Comparison of ENCODE assay signal across 19 cellular contexts in genomic region chr3:154280161-154280560, GRCh38. TPM values are rescaled to one million over a fixed set of nuclear protein-coding genes. Genes with fewer than 3 reads are reported as not detected.
DNase-seq lines count a peak whose midpoint lies in the region; ATAC-seq, FAIRE-seq and TF ChIP-seq lines count a peak whose summit lies in the region.
"Had no signal": no experiment of that assay in that cellular context is flagged by ENCODE, and none has a peak within 500 bp of the region (broad histone marks: within the 10 kb centered on the region; RNA-seq: fewer than 3 reads in every experiment).

No MANE protein-coding gene starts in this region.

- RAD21 ChIA-PET in HCT116 (lab: Charles Lee; ENCODE audit: low non-redundant PET in 1 of 2, low total read pairs in 2 of 2, uncharacterized antibody in 2 of 2, unreplicated experiment in 2 of 2) = no interaction called here

- H3K27ac ChIP-seq in HCT116 (ENCODE audit: low read depth, low read length) (no peak overlapping the region), HepG2 (ENCODE audit: extremely low read length, insufficient read depth, low read length) (no peak overlapping the region)
- H3K27ac ChIP-seq: BLaER1 treated with 17β-estradiol and CSF1 and Interleukin-3, amounts not matched to agents 10 nM and 100 nM; GM23248; HL-60 had no signal

- CTCF ChIA-PET in HCT116 (lab: Charles Lee) = no interaction called here
- CTCF ChIA-PET in HepG2 (lab: Yijun Ruan, JAX; ENCODE audit: low intra/inter-chr PET ratio, low total read pairs) = no interaction called here

- H3K9me2 ChIP-seq in HCT116 (ENCODE audit: insufficient read depth) = no peaks in the 10 kb centered on the region

- no peak overlapping the region for H3K4me3 ChIP-seq in HCT116 (replicated peaks in 1 of 2; ENCODE audit: low read depth in 1 of 2, low read length in 2 of 2)
- H3K4me3 ChIP-seq in HepG2 (replicated peaks in 1 of 3; ENCODE audit: insufficient read depth in 1 of 3, low read depth in 2 of 3, low read length in 3 of 3) = no peak overlapping the region
- H3K4me3 ChIP-seq in BE2C (ENCODE audit: low read depth, low read length) = no peak overlapping the region
- H3K4me3 ChIP-seq: BLaER1 treated with 17β-estradiol and CSF1 and Interleukin-3, amounts not matched to agents 10 nM and 100 nM; GM23248; HAP-1 had no signal

- BruUV-seq in HCT116 (replicated peaks; lab: Mats Ljungman, UMichigan) = TSS peak; percentile 3
- TSS peak; percentile 7 for BruUV-seq in HepG2 (replicated peaks; lab: Mats Ljungman, UMichigan)

- H3K27me3 ChIP-seq in HCT116 (ENCODE audit: insufficient read depth, low read length) (no peaks in the 10 kb centered on the region), HepG2 (ENCODE audit: control insufficient read depth in 1 of 2, insufficient read depth in 2 of 2, low read length in 2 of 2) (no peaks in the 10 kb centered on the region; a peak in 1 of 5 replicates), BE2C (no peaks in the 10 kb centered on the region)
- H3K27me3 ChIP-seq: BLaER1 treated with 17β-estradiol and CSF1 and Interleukin-3, amounts not matched to agents 10 nM and 100 nM had no signal

- TF ChIP-seq POLR2A in HCT116 (IDR thresholded peaks at IDR 0.05; ENCODE audit: borderline replicate concordance, extremely low read depth, insufficient read depth, insufficient read length) (no peak), HepG2 (IDR thresholded peaks at IDR 0.05; ENCODE audit: insufficient read depth in 1 of 2, low read depth in 2 of 2, low read length in 2 of 2) (no peak)

- TF ChIP-seq EP300 in HepG2 (IDR thresholded peaks at IDR 0.05; ENCODE audit: low read depth in 2 of 2, low read length in 2 of 2) = no peak
- TF ChIP-seq EP300 in HepG2 (CRISPR knock-in tag; IDR thresholded peaks at IDR 0.05; ENCODE audit: borderline replicate concordance) = no peak

- 100% methylated on average over 1 of the region's 1 CpG for WGBS in HepG2 (ENCODE audit: low lambda C conversion rate)

- H3K9me3 ChIP-seq in HCT116 (ENCODE audit: control insufficient read depth in 1 of 2, insufficient read depth in 1 of 2, low read depth in 1 of 2, low read length in 2 of 2) = no peaks in the 10 kb centered on the region
- H3K9me3 ChIP-seq in HepG2 (ENCODE audit: low read length) = no peaks in the 10 kb centered on the region
- H3K9me3 ChIP-seq in BE2C = no peaks in the 10 kb centered on the region
- H3K9me3 ChIP-seq: BLaER1 treated with 17β-estradiol and CSF1 and Interleukin-3, amounts not matched to agents 10 nM and 100 nM; HAP-1 had no signal

- ATAC-seq in HCT116 (no peak), HepG2 (no peak), GM19324 (IDR thresholded peaks at IDR 0.05; ENCODE audit: low FRiP score, unreplicated experiment) (no peak), HG03439 (IDR thresholded peaks at IDR 0.05; ENCODE audit: unreplicated experiment) (no peak)
- ATAC-seq: CD8-positive, alpha-beta T cell had no signal

- no peaks in the 10 kb centered on the region for H4K20me1 ChIP-seq in HCT116 (ENCODE audit: insufficient read depth)
- H4K20me1 ChIP-seq in HepG2 (ENCODE audit: insufficient read depth, low read length) = no peaks in the 10 kb centered on the region

- H3K4me1 ChIP-seq in HCT116 (ENCODE audit: control insufficient read depth in 1 of 2, insufficient read depth in 2 of 2, low read length in 2 of 2) = no peaks in the 10 kb centered on the region
- H3K4me1 ChIP-seq in HepG2 (ENCODE audit: insufficient read depth, low read length) = no peaks in the 10 kb centered on the region
- H3K4me1 ChIP-seq in BE2C = peaks cover 11% of the 10 kb centered on the region
- H3K4me1 ChIP-seq: HAP-1 had no signal

- DNase-seq in NCI-H2029 (lab: John Stamatoyannopoulos, UW) (peak; percentile 4), NCI-H2029 treated with DMSO at 0.1 percent for 48 hours (lab: John Stamatoyannopoulos, UW) (no peak), HCT116 (ENCODE audit: low read depth, low spot score) (no peak), NCI-H2196 treated with DMSO at 0.1 percent for 48 hours (lab: John Stamatoyannopoulos, UW; ENCODE audit: unreplicated experiment) (peak; percentile 21), HepG2 (ENCODE audit: low spot score) (no peak), BE2C (no peak)
- DNase-seq: 8988T; Calu3; CD8-positive, alpha-beta T cell; GM23248; IMR-90 had no signal

- H3K9ac ChIP-seq in HCT116 (ENCODE audit: low read length) (no peak overlapping the region), HepG2 (ENCODE audit: insufficient read depth, low read depth, low read length) (no peak overlapping the region)
- H3K9ac ChIP-seq: BLaER1 treated with 17β-estradiol and CSF1 and Interleukin-3, amounts not matched to agents 10 nM and 100 nM; GM23248 had no signal

- FAIRE-seq in HepG2 (lab: Jason Lieb, UNC) = no peak
- FAIRE-seq: G401.6, GM12891, GM19239 had no signal

- H2AFZ ChIP-seq in HCT116 (ENCODE audit: low read depth, low read length, poor library complexity, severe bottlenecking) = no peak overlapping the region
- no peak overlapping the region for H2AFZ ChIP-seq in HepG2 (ENCODE audit: low read length)
- H2AFZ ChIP-seq: GM23248 had no signal

- no peak overlapping the region for H3K4me2 ChIP-seq in HCT116 (ENCODE audit: low read length)
- H3K4me2 ChIP-seq in HepG2 (ENCODE audit: low read depth, low read length) = no peak overlapping the region
- H3K4me2 ChIP-seq: BLaER1 treated with 17β-estradiol and CSF1 and Interleukin-3, amounts not matched to agents 10 nM and 100 nM had no signal

- intact Hi-C loops in HCT116 (cut with micrococcal nuclease) = no loop called here
- intact Hi-C loops in HepG2 (cut with micrococcal nuclease; ENCODE audit: unreplicated experiment) = no loop called here

- TF ChIP-seq CTCF in HCT116 (IDR thresholded peaks at IDR 0.05 in 2 of 3, conservative IDR thresholded peaks at IDR 0.05 in 1 of 3; ENCODE audit: borderline replicate concordance in 1 of 3, insufficient read depth in 1 of 3, low read depth in 2 of 3, low read length in 2 of 3) (no peak), HepG2 (CRISPR knock-in tag; IDR thresholded peaks at IDR 0.05) (no peak), BE2C (IDR thresholded peaks at IDR 0.05; ENCODE audit: low read depth, low read length) (no peak)

- in situ Hi-C loops in HepG2 (cut with HindIII; ENCODE audit: extremely low pct_ligation_motif_present, low pct_unique_long_range_greater_than_20kb) = no loop called here

- H3K79me2 ChIP-seq in HCT116 (ENCODE audit: insufficient read depth, low read length) = peaks cover 17% of the 10 kb centered on the region
- no peaks in the 10 kb centered on the region for H3K79me2 ChIP-seq in HepG2 (ENCODE audit: insufficient read depth, low read length)

- H3K36me3 ChIP-seq in HCT116 (ENCODE audit: control insufficient read depth in 1 of 2, insufficient read depth in 2 of 2, low read length in 2 of 2) = peaks cover 46 to 61% of the 10 kb centered on the region in 2 experiments
- H3K36me3 ChIP-seq in HepG2 (replicated peaks in 1 of 2; ENCODE audit: control insufficient read depth in 1 of 2, insufficient read depth in 2 of 2, low read length in 2 of 2) = peaks cover 6 to 57% of the 10 kb centered on the region in 2 experiments
- H3K36me3 ChIP-seq in BE2C = peaks cover 90% of the 10 kb centered on the region

- no peak for TF ChIP-seq RAD21 in HCT116 (IDR thresholded peaks at IDR 0.05; ENCODE audit: low read depth)
- no peak for TF ChIP-seq RAD21 in HepG2 (CRISPR knock-in tag; IDR thresholded peaks at IDR 0.05)

- POLR2A ChIA-PET in HCT116 (lab: Charles Lee) (no interaction called here), HepG2 (lab: Yijun Ruan, JAX) (no interaction called here)

TF ChIP-seq in HCT116, 20 proteins besides CTCF, POLR2A, EP300 and RAD21 (continues in another document):
- no peak for TF ChIP-seq POLR2AphosphoS5 (IDR thresholded peaks at IDR 0.05; ENCODE audit: low read depth, low read length)
- TF ChIP-seq FOSL1 (IDR thresholded peaks at IDR 0.05; ENCODE audit: low read depth) = no peak
- TF ChIP-seq TCF7L2 (IDR thresholded peaks at IDR 0.05; ENCODE audit: borderline replicate concordance, extremely low read depth, insufficient read depth, insufficient read length) = no peak

TF ChIP-seq in HepG2, 621 proteins besides CTCF, POLR2A, EP300 and RAD21 (continues in another document):
- TF ChIP-seq ZMYM2 (CRISPR knock-in tag; IDR thresholded peaks at IDR 0.05) (no peak), TBX2 (CRISPR knock-in tag; IDR thresholded peaks at IDR 0.05; ENCODE audit: borderline replicate concordance) (no peak), ZNF614 (CRISPR knock-in tag; IDR thresholded peaks at IDR 0.05; ENCODE audit: borderline replicate concordance) (no peak)

RNA-seq across cellular contexts. Expression of gene DHX36, which starts 44.1 kb away (rescaled TPM):
- total RNA-seq in HCT116 (2021; ENCODE audit: unreplicated experiment) = 49.9 TPM
- polyA plus RNA-seq in HCT116 (2012) = 14.9 and 18.1 TPM in 2 replicates
- 30.3 and 66.3 TPM in 2 replicates for total RNA-seq in HepG2 (2016; rRNA removed; fragmentation: Illumina TruSeq; extraction: Trizol)
- total RNA-seq in HepG2 (2016; cell fraction: cytosol; rRNA removed; fragmentation: Illumina TruSeq; extraction: Trizol; ENCODE audit: low read depth) = 10.5 and 15.1 TPM in 2 replicates
- total RNA-seq in HepG2 (2016; cell fraction: insoluble cytoplasmic fraction; rRNA removed; fragmentation: Illumina TruSeq; extraction: Trizol) = 29.5 and 75.0 TPM in 2 replicates
- total RNA-seq in HepG2 (2016; cell fraction: membrane; rRNA removed; fragmentation: Illumina TruSeq; extraction: Trizol) = 11.3 and 16.5 TPM in 2 replicates
- total RNA-seq in HepG2 (2016; cell fraction: nucleus; rRNA removed; fragmentation: Illumina TruSeq; extraction: Trizol) = 61.6 and 71.3 TPM in 2 replicates
- 30.4 and 44.2 TPM in 2 replicates for polyA plus RNA-seq in HepG2 (2011; rRNA removed)
- polyA plus RNA-seq in HepG2 (2011; cell fraction: cytosol; rRNA removed) = 10.7 and 21.7 TPM in 2 replicates
- polyA plus RNA-seq in HepG2 (2011; cell fraction: nucleus; rRNA removed) = 23.1 and 25.2 TPM in 2 replicates
- polyA plus RNA-seq in HepG2 (2012) = 28.0 and 38.7 TPM in 2 replicates
- polyA plus RNA-seq in HepG2 (2016; cell fraction: cytosol; fragmentation: Illumina TruSeq; extraction: Trizol; ENCODE audit: low read depth) = 1.7 and 2.1 TPM in 2 replicates
- polyA plus RNA-seq in HepG2 (2016; cell fraction: insoluble cytoplasmic fraction; fragmentation: Illumina TruSeq; extraction: Trizol; ENCODE audit: low read depth) = 41.9 and 47.5 TPM in 2 replicates
- polyA plus RNA-seq in HepG2 (2016; cell fraction: membrane; fragmentation: Illumina TruSeq; extraction: Trizol; ENCODE audit: low read depth) = 2.2 and 4.3 TPM in 2 replicates
- 73.4 and 76.9 TPM in 2 replicates for polyA plus RNA-seq in HepG2 (2016; cell fraction: nucleus; fragmentation: Illumina TruSeq; extraction: Trizol; ENCODE audit: insufficient read depth, low read depth)
- polyA minus RNA-seq in HepG2 (2011; rRNA and poly(A)+ RNA removed; ENCODE audit: low replicate concordance) = 5.2 and 20.7 TPM in 2 replicates
- 24.6 and 27.2 TPM in 2 replicates for polyA minus RNA-seq in HepG2 (2011; cell fraction: cytosol; rRNA and poly(A)+ RNA removed)
- 100 and 108 TPM in 2 replicates for polyA minus RNA-seq in HepG2 (2011; cell fraction: nucleus; rRNA and poly(A)+ RNA removed)
- polyA plus RNA-seq in BE2C (2012; ENCODE audit: insufficient read depth, insufficient read length, low read depth) = 47.8 TPM

Comparison
In these comparisons a context has a peak if more than half of its experiments do, and no peak if none do; other contexts are left out.
1. DNase-seq: peak in NCI-H2029 (single experiment) and NCI-H2196 treated with DMSO at 0.1 percent for 48 hours (single experiment); none in NCI-H2029 treated with DMSO at 0.1 percent for 48 hours (single experiment), HCT116 (single experiment), HepG2 (single experiment) and BE2C (single experiment).